Comparison of ENCODE assay signal across 8 cellular contexts in the genomic region with DNA sequence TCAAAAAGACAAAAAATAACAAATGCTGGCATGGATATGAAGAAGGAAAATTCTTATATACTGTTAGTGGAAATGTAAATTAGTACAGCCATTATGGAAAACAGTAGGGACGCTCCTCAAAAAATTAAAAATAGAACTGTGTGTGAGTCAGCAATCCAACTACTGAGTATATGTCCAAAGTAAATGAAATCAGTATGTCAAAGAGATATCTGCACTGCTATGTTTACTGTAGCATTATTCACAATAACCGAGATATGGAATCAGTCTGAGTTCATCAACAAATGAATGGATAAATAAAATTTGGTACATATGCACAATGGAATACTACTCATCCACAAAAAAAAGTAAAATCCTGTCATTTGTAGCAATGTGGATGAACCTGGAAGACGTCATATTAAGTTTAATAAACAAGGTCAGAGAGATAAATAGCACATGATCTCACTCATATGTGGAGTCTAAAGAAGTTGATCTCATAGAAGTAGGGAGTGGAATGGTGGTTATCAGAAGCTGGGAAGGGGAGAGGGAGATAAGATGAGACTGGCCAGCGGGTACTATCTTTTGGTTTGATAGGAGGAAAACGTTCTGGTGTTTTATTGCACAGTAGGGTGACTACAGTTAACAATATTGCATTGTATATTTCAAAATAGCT. TPM values are rescaled to one million over a fixed set of nuclear protein-coding genes. Genes with fewer than 3 reads are reported as not detected.
"Had no signal": no experiment of that assay in that cellular context is flagged by ENCODE, and none has a peak within 500 bp of the region (broad histone marks: within the 10 kb centered on the region; RNA-seq: fewer than 3 reads in every experiment).

No MANE protein-coding gene starts in this region.

- H3K27ac ChIP-seq: GM23248, HL-60 had no signal

- DNase-seq: GM23248, GOT3, H9, HCEC 1CT, KG1 had no signal

- H3K9ac ChIP-seq: GM23248 had no signal

- H3K4me3 ChIP-seq: GM23248, K562 had no signal

- FAIRE-seq: HepG2, K562 had no signal

RNA-seq across cellular contexts. Expression of a gene that starts 16.7 kb away (rescaled TPM):
- total RNA-seq: K562 had no signal
- polyA plus RNA-seq: K562 had no signal
